ENCODE assay signal across 12 cellular contexts in the genomic region with DNA sequence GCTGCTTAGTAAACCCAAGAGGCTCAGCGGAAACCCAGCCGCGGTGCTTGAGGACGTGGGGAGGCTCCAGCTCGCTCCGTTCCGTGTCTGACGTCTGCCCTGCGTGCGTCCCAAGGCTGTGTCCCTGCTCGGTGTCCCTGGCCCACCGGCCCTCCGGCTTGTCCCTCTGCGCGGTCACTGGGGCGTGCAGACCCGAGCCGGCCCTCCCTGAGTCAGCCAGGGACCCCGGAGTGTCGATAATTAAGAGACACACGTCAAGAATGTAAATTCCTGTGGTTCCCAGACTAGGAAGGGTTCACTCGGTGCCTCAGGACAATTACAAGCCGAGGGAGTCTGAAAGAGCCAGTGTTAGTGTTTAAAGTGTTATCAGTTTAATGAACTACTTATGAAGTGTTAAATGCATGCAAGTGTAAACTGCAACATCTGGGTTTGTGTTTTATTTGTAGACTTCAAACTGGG.
DNase-seq lines count a peak whose midpoint lies in the region; ATAC-seq and TF ChIP-seq lines count a peak whose summit lies in the region.
"Had no signal": no experiment of that assay in that cellular context is flagged by ENCODE, and none has a peak within 500 bp of the region (broad histone marks: within the 10 kb centered on the region; RNA-seq: fewer than 3 reads in every experiment).

No MANE protein-coding gene starts in this region.

- TF ChIP-seq CTCF in epithelial cell of proximal tubule (conservative IDR thresholded peaks at IDR 0.05; ENCODE audit: low read depth, low read length) = no peak
- no peak for TF ChIP-seq CTCF in OCI-LY7 (conservative IDR thresholded peaks at IDR 0.05; ENCODE audit: low read length)

- H3K36me3 ChIP-seq in NT2/D1 (ENCODE audit: insufficient read depth, insufficient read length, low read length) (no peaks in the 10 kb centered on the region), mesodermal cell (ENCODE audit: control insufficient read depth, insufficient read depth, low read length) (no peaks in the 10 kb centered on the region), OCI-LY7 (ENCODE audit: insufficient read depth, low read length) (no peaks in the 10 kb centered on the region)
- H3K36me3 ChIP-seq: prostate gland, WERI-Rb-1 had no signal

- H3K9ac ChIP-seq in NT2/D1 (ENCODE audit: insufficient read length, low read depth) = peak overlapping the region; percentile 86

- peaks cover 26% of the 10 kb centered on the region for H3K27me3 ChIP-seq in NT2/D1 (ENCODE audit: insufficient read depth, insufficient read length)

- no peak overlapping the region for H3K4me2 ChIP-seq in OCI-LY7 (ENCODE audit: low read length)

- POLR2A ChIA-PET in OCI-LY7 (lab: Charles Lee) = interaction anchor here (0.6 kb wide), 1 partner anchor 147 kb away, joined by 3 read pairs; no protein-coding TSS in a partner anchor

- H3K9me2 ChIP-seq in OCI-LY7 (ENCODE audit: insufficient read depth, low read length) = no peaks in the 10 kb centered on the region

- ATAC-seq in GM21529 (IDR thresholded peaks at IDR 0.05; ENCODE audit: unreplicated experiment) = no peak
- no peak for ATAC-seq in HG03521 (IDR thresholded peaks at IDR 0.05; ENCODE audit: unreplicated experiment)

- no peaks in the 10 kb centered on the region for H4K20me1 ChIP-seq in OCI-LY7 (ENCODE audit: insufficient read depth, low read length)

- H3K79me2 ChIP-seq in OCI-LY7 (ENCODE audit: insufficient read depth, low read depth, low read length) = no peaks in the 10 kb centered on the region

- H3K4me1 ChIP-seq in NT2/D1 (ENCODE audit: insufficient read depth, insufficient read length) = peaks cover 2% of the 10 kb centered on the region
- peaks cover 16% of the 10 kb centered on the region for H3K4me1 ChIP-seq in mesodermal cell (ENCODE audit: control insufficient read depth, insufficient read depth, low read length, poor library complexity, severe bottlenecking)
- no peaks in the 10 kb centered on the region for H3K4me1 ChIP-seq in OCI-LY7 (ENCODE audit: insufficient read depth, low read length, poor library complexity, severe bottlenecking)

- no peak overlapping the region for H2AFZ ChIP-seq in OCI-LY7 (ENCODE audit: low read length)

- intact Hi-C loops in OCI-LY7 (cut with micrococcal nuclease; ENCODE audit: unreplicated experiment) = no loop called here

- 0 out of 2 replicates have a peak, but pooled peaks cover 12% of the 10 kb centered on the region for H3K9me3 ChIP-seq in NT2/D1 (ENCODE audit: insufficient read depth, low read length)
- peaks cover 7% of the 10 kb centered on the region for H3K9me3 ChIP-seq in mesodermal cell (ENCODE audit: control insufficient read depth, low read length)
- no peaks in the 10 kb centered on the region for H3K9me3 ChIP-seq in OCI-LY7 (ENCODE audit: low read length)
- H3K9me3 ChIP-seq: prostate gland had no signal

- H3K27ac ChIP-seq in mesodermal cell (ENCODE audit: low read depth, low read length, severe bottlenecking) (peak overlapping the region; percentile 58), OCI-LY7 (ENCODE audit: low read depth, low read length, poor library complexity, severe bottlenecking) (no peak overlapping the region)
- H3K27ac ChIP-seq: prostate gland, WERI-Rb-1 had no signal

- DNase-seq in AG20443 (ENCODE audit: low spot score) (peak; percentile 70), NT2/D1 (ENCODE audit: low read depth, low spot score) (no peak), epithelial cell of proximal tubule (ENCODE audit: low read depth) (peak; percentile 9), NCI-H526 (lab: John Stamatoyannopoulos, UW) (no peak), OCI-LY7 (ENCODE audit: low spot score) (no peak)
- DNase-seq: CD4-positive, CD25-positive, alpha-beta regulatory T cell; NCI-H1694 treated with DMSO at 0.1 percent for 48 hours; WERI-Rb-1 had no signal

- H3K4me3 ChIP-seq in NT2/D1 (ENCODE audit: insufficient read length, low read depth) = peak overlapping the region; percentile 56
- H3K4me3 ChIP-seq in epithelial cell of proximal tubule (ENCODE audit: low read depth, low read length) = peak overlapping the region; percentile 36
- peak overlapping the region; percentile 42 for H3K4me3 ChIP-seq in mesodermal cell (ENCODE audit: extremely low read depth, insufficient read depth, low read length, poor library complexity, severe bottlenecking)
- no peak overlapping the region for H3K4me3 ChIP-seq in OCI-LY7 (ENCODE audit: low read depth, low read length, poor library complexity, severe bottlenecking)
- H3K4me3 ChIP-seq: prostate gland had no signal

- no TSS peak for BruUV-seq in OCI-LY7 (replicated peaks; lab: Mats Ljungman, UMichigan)

- WGBS in mesodermal cell (ENCODE audit: insufficient coverage in 2 of 2), 2 experiments = 0 to 1% methylated on average over 11 to 23 of the region's 23 CpGs

- CTCF ChIA-PET in OCI-LY7 (lab: Charles Lee; ENCODE audit: unreplicated experiment) = no interaction called here

Comparison
In these comparisons a context has a peak if more than half of its experiments do, and no peak if none do; other contexts are left out.
1. DNase-seq: peak in AG20443 (single experiment) and epithelial cell of proximal tubule (single experiment); none in NT2/D1 (single experiment), NCI-H526 (0 of 2) and OCI-LY7 (single experiment).